Comparison of ENCODE assay signal across 20 cellular contexts in genomic region chr10:122347162-122347561, GRCh38. TPM values are rescaled to one million over a fixed set of nuclear protein-coding genes. Genes with fewer than 3 reads are reported as not detected.
DNase-seq lines count a peak whose midpoint lies in the region; ATAC-seq and TF ChIP-seq lines count a peak whose summit lies in the region.
"Had no signal": no experiment of that assay in that cellular context is flagged by ENCODE, and none has a peak within 500 bp of the region (broad histone marks: within the 10 kb centered on the region; RNA-seq: fewer than 3 reads in every experiment).

No MANE protein-coding gene starts in this region.

- H3K36me3 Mint-ChIP-seq in nephron (ENCODE audit: low read depth) (peaks cover 3% of the 10 kb centered on the region), T-cell (no peaks in the 10 kb centered on the region)

- ATAC-seq in T-cell (replicated peaks in 1 of 4) (no peak), HG02973 (IDR thresholded peaks at IDR 0.05; ENCODE audit: unreplicated experiment) (no peak)
- ATAC-seq: Panc1 had no signal

- H3K27ac Mint-ChIP-seq in nephron, result peak overlapping the region; percentile 72 to 99 (median 90)
- H3K27ac Mint-ChIP-seq in T-cell, result no peak overlapping the region
- H3K27ac Mint-ChIP-seq: CD4-positive, alpha-beta T cell had no signal

- peaks cover 5% of the 10 kb centered on the region for H3K4me1 Mint-ChIP-seq in nephron
- peaks cover 6 to 7% (median 7%) of the 10 kb centered on the region in 3 donors for H3K4me1 Mint-ChIP-seq in T-cell

- POLR2A ChIA-PET in T-cell (lab: Charles Lee), result no interaction called here

- TF ChIP-seq CTCF in epithelial cell of esophagus (IDR thresholded peaks at IDR 0.05; ENCODE audit: insufficient read depth, low read depth, low read length, missing control alignments) (no peak), nephron (IDR thresholded peaks at IDR 0.05; ENCODE audit: unreplicated experiment in 3 of 3) (no peak)

- no peaks in the 10 kb centered on the region for H3K27me3 Mint-ChIP-seq in nephron (ENCODE audit: low read depth)
- H3K27me3 Mint-ChIP-seq in T-cell, result peaks cover 3 to 8% of the 10 kb centered on the region in 2 donors
- H3K27me3 Mint-ChIP-seq: CD4-positive, alpha-beta T cell had no signal

- H3K4me3 Mint-ChIP-seq in nephron (no peak overlapping the region), T-cell (no peak overlapping the region)
- H3K4me3 Mint-ChIP-seq: CD4-positive, alpha-beta T cell; IgD-negative memory B cell had no signal

- no peak overlapping the region for H3K4me3 ChIP-seq in epithelial cell of esophagus (ENCODE audit: low read length)
- H3K4me3 ChIP-seq: GM23248 had no signal

- peak; percentile 35 for DNase-seq in NCI-H510A treated with DMSO at 0.1 percent for 48 hours (lab: John Stamatoyannopoulos, UW)
- no peak for DNase-seq in NCI-H510A (lab: John Stamatoyannopoulos, UW)
- peak; percentile 24 for DNase-seq in epithelial cell of esophagus (ENCODE audit: low read depth)
- DNase-seq in T-cell, result no peak
- no peak for DNase-seq in occipital lobe (lab: John Stamatoyannopoulos, UW)
- no peak for DNase-seq in activated CD8-positive, alpha-beta memory T cell treated with anti-CD3 and anti-CD28 coated beads, Interleukin-2, amount 50 U/mL, for 48 hours
- DNase-seq: CD4-positive, alpha-beta T cell; GM23248; H7; NCI-H1048; NCI-H1694; NCI-H2029 treated with DMSO at 0.1 percent for 48 hours; NCI-H2171 treated with DMSO at 0.1 percent for 48 hours; NCI-H345; NCI-H524 treated with DMSO at 0.1 percent for 48 hours; SHP77 treated with DMSO at 0.1 percent for 48 hours had no signal

- peaks cover 24% of the 10 kb centered on the region for H3K9me3 Mint-ChIP-seq in nephron
- no peaks in the 10 kb centered on the region for H3K9me3 Mint-ChIP-seq in T-cell
- H3K9me3 Mint-ChIP-seq: CD4-positive, alpha-beta T cell; IgD-negative memory B cell had no signal

- CTCF ChIA-PET in T-cell (lab: Charles Lee), result interaction anchor here in 1 of 2 donors (1.3 kb wide), 1 partner anchor 86 kb away, joined by 7 read pairs; no protein-coding TSS in a partner anchor

RNA-seq across cellular contexts. Expression of gene PLEKHA1, which starts 27.3 kb away (rescaled TPM):
- total RNA-seq in T-cell (10 to 100 TPM; 36.8 to 58.6 (median 40.5) TPM), occipital lobe (40.6 TPM)

Comparison
In these comparisons a context has a peak if more than half of its experiments do, and no peak if none do; other contexts are left out.
1. DNase-seq: peak in NCI-H510A treated with DMSO at 0.1 percent for 48 hours (single experiment) and epithelial cell of esophagus (single experiment); none in NCI-H510A (single experiment), T-cell (0 of 34), occipital lobe (single experiment) and activated CD8-positive, alpha-beta memory T cell treated with anti-CD3 and anti-CD28 coated beads, Interleukin-2, amount 50 U/mL, for 48 hours (single experiment).
2. H3K27ac Mint-ChIP-seq: peak in nephron (3 of 3); none in T-cell (0 of 2).